1 cellular context compared by ENCODE assay signal in genomic region chr10:22436893-22437619, GRCh38.
A peak's percentile ranks its signal among the peaks of the same experiment; 100 is the strongest.
TF ChIP-seq lines count a peak whose summit lies in the region.

No MANE protein-coding gene starts in this region.

TF ChIP-seq in GM12878, 131 proteins besides CTCF, POLR2A, EP300 and RAD21 (continued from another document):
- TF ChIP-seq ZNF687 (IDR thresholded peaks at IDR 0.05) (no peak), ELK1 (IDR thresholded peaks at IDR 0.05; ENCODE audit: low read depth, low read length) (0 out of 2 replicates have a peak, but pooled peaks have one; percentile 27), YBX1 (IDR thresholded peaks at IDR 0.05) (no peak), E2F8 (IDR thresholded peaks at IDR 0.05; ENCODE audit: low read depth, partially characterized antibody) (no peak), IRF4 (IDR thresholded peaks at IDR 0.05; ENCODE audit: low read depth, low read length) (peak; percentile 81), MAX (IDR thresholded peaks at IDR 0.05; ENCODE audit: low read depth, low read length) (peak; percentile 56), ZBTB40 (IDR thresholded peaks at IDR 0.05; ENCODE audit: borderline replicate concordance) (no peak), PRDM15 (CRISPR knock-in tag; IDR thresholded peaks at IDR 0.05) (no peak)
